Comparison of ENCODE assay signal across 2 cellular contexts in genomic region chr17:64938925-64939474, GRCh38.
A peak's percentile ranks its signal among the peaks of the same experiment; 100 is the strongest.
TF ChIP-seq lines count a peak whose summit lies in the region.

No MANE protein-coding gene starts in this region.

TF ChIP-seq in K562, 482 proteins besides CTCF, POLR2A, EP300 and RAD21 (continued from another document and continues in another):
- TF ChIP-seq HMGN3 (IDR thresholded peaks at IDR 0.05; ENCODE audit: borderline replicate concordance, extremely low read depth, insufficient read length, low read depth, low read length) (peak; percentile 22), PKNOX1 (IDR thresholded peaks at IDR 0.05) (no peak), ZNF165 (CRISPR knock-in tag; IDR thresholded peaks at IDR 0.05; ENCODE audit: borderline replicate concordance) (no peak), ZNF398 (CRISPR knock-in tag; IDR thresholded peaks at IDR 0.05) (no peak), SREBF1 (IDR thresholded peaks at IDR 0.05; ENCODE audit: borderline replicate concordance, low read depth, low read length) (no peak), BCOR (IDR thresholded peaks at IDR 0.05) (no peak), STAT5B (CRISPR knock-in tag; IDR thresholded peaks at IDR 0.05) (no peak), ATF1 (CRISPR knock-in tag; IDR thresholded peaks at IDR 0.05) (no peak), ATF1 (tag; IDR thresholded peaks at IDR 0.05) (0 out of 2 replicates have a peak, but pooled peaks have one; percentile 35), HDAC1 (IDR thresholded peaks at IDR 0.05) (no peak), ELF4 (CRISPR knock-in tag; IDR thresholded peaks at IDR 0.05) (no peak), SAFB (IDR thresholded peaks at IDR 0.05; ENCODE audit: borderline replicate concordance, low read depth, low read length) (no peak), ZC3H4 (CRISPR knock-in tag; IDR thresholded peaks at IDR 0.05; ENCODE audit: borderline replicate concordance) (no peak), MEF2A (IDR thresholded peaks at IDR 0.05; ENCODE audit: control insufficient read depth, low read depth, low read length) (no peak), TAF15 (IDR thresholded peaks at IDR 0.05; ENCODE audit: low read depth, low read length) (no peak), PCBP1 (IDR thresholded peaks at IDR 0.05; ENCODE audit: low read depth, low read length, poor library complexity, severe bottlenecking) (no peak)
- TF ChIP-seq, protein P1, sequence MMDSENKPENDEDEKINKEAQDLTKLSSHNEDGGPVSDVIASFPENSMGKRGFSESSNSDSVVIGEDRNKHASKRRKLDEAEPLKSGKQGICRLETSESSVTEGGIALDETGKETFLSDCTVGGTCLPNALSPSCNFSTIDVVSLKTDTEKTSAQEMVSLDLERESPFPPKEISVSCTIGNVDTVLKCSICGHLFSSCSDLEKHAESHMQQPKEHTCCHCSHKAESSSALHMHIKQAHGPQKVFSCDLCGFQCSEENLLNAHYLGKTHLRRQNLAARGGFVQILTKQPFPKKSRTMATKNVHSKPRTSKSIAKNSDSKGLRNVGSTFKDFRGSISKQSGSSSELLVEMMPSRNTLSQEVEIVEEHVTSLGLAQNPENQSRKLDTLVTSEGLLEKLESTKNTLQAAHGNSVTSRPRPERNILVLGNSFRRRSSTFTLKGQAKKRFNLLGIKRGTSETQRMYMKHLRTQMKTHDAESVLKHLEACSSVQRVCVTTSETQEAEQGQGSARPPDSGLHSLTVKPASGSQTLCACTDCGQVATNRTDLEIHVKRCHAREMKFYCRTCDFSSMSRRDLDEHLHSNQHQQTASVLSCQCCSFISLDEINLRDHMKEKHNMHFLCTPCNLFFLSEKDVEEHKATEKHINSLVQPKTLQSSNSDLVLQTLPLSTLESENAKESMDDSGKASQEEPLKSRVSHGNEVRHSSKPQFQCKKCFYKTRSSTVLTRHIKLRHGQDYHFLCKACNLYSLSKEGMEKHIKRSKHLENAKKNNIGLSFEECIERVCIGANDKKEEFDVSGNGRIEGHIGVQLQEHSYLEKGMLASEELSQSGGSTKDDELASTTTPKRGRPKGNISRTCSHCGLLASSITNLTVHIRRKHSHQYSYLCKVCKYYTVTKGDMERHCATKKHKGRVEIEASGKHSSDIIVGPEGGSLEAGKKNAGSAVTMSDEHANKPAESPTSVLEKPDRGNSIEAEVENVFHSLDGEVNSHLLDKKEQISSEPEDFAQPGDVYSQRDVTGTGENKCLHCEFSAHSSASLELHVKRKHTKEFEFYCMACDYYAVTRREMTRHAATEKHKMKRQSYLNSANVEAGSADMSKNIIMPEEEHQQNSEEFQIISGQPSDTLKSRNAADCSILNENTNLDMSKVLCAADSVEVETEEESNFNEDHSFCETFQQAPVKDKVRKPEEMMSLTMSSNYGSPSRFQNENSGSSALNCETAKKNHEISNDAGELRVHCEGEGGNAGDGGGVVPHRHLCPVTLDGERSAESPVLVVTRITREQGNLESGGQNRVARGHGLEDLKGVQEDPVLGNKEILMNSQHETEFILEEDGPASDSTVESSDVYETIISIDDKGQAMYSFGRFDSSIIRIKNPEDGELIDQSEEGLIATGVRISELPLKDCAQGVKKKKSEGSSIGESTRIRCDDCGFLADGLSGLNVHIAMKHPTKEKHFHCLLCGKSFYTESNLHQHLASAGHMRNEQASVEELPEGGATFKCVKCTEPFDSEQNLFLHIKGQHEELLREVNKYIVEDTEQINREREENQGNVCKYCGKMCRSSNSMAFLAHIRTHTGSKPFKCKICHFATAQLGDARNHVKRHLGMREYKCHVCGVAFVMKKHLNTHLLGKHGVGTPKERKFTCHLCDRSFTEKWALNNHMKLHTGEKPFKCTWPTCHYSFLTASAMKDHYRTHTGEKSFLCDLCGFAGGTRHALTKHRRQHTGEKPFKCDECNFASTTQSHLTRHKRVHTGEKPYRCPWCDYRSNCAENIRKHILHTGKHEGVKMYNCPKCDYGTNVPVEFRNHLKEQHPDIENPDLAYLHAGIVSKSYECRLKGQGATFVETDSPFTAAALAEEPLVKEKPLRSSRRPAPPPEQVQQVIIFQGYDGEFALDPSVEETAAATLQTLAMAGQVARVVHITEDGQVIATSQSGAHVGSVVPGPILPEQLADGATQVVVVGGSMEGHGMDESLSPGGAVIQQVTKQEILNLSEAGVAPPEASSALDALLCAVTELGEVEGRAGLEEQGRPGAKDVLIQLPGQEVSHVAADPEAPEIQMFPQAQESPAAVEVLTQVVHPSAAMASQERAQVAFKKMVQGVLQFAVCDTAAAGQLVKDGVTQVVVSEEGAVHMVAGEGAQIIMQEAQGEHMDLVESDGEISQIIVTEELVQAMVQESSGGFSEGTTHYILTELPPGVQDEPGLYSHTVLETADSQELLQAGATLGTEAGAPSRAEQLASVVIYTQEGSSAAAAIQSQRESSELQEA (IDR thresholded peaks at IDR 0.05; ENCODE audit: low read depth) = no peak

TF ChIP-seq in HepG2, 621 proteins besides CTCF, POLR2A, EP300 and RAD21 (continued from another document and continues in another):
- peak; percentile 26; the same call in 1 of the 2 replicates for TF ChIP-seq ZGPAT (CRISPR knock-in tag; IDR thresholded peaks at IDR 0.05)
- TF ChIP-seq SOX5 (CRISPR knock-in tag; IDR thresholded peaks at IDR 0.05; ENCODE audit: borderline replicate concordance) = no peak
- TF ChIP-seq, protein P2, sequence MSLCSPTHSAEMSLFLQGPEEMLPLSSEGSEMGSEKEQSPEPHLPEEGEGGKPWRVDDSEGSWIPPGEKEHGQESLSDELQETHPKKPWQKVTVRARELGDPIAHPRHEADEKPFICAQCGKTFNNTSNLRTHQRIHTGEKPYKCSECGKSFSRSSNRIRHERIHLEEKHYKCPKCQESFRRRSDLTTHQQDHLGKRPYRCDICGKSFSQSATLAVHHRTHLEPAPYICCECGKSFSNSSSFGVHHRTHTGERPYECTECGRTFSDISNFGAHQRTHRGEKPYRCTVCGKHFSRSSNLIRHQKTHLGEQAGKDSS (CRISPR knock-in tag; IDR thresholded peaks at IDR 0.05; ENCODE audit: borderline replicate concordance, low read depth) = no peak
- no peak for TF ChIP-seq ATF1 (CRISPR knock-in tag; IDR thresholded peaks at IDR 0.05)
- TF ChIP-seq MYC (CRISPR knock-in tag; IDR thresholded peaks at IDR 0.05; ENCODE audit: borderline replicate concordance) = no peak
- no peak for TF ChIP-seq USF2 (IDR thresholded peaks at IDR 0.05; ENCODE audit: low read depth, low read length)
- TF ChIP-seq USF2 (CRISPR knock-in tag; IDR thresholded peaks at IDR 0.05; ENCODE audit: borderline replicate concordance) = no peak
- TF ChIP-seq SMAD9 (CRISPR knock-in tag; IDR thresholded peaks at IDR 0.05) = no peak
- no peak for TF ChIP-seq ZNF446 (CRISPR knock-in tag; IDR thresholded peaks at IDR 0.05)
- peak; percentile 60; the same call in 1 of the 2 replicates for TF ChIP-seq ZNF839 (CRISPR knock-in tag; IDR thresholded peaks at IDR 0.05; ENCODE audit: borderline replicate concordance)
- no peak for TF ChIP-seq ZFP41 (CRISPR knock-in tag; IDR thresholded peaks at IDR 0.05; ENCODE audit: borderline replicate concordance)
- TF ChIP-seq ZFP91 (CRISPR knock-in tag; IDR thresholded peaks at IDR 0.05; ENCODE audit: borderline replicate concordance) = peak; percentile 56; the same call in 1 of the 2 replicates
- no peak for TF ChIP-seq DMAP1 (CRISPR knock-in tag; IDR thresholded peaks at IDR 0.05)
- no peak for TF ChIP-seq HHEX (CRISPR knock-in tag; IDR thresholded peaks at IDR 0.05)
- TF ChIP-seq KMT2A (CRISPR knock-in tag; IDR thresholded peaks at IDR 0.05) = 0 out of 2 replicates have a peak, but pooled peaks have one; percentile 25
- TF ChIP-seq, protein P3, sequence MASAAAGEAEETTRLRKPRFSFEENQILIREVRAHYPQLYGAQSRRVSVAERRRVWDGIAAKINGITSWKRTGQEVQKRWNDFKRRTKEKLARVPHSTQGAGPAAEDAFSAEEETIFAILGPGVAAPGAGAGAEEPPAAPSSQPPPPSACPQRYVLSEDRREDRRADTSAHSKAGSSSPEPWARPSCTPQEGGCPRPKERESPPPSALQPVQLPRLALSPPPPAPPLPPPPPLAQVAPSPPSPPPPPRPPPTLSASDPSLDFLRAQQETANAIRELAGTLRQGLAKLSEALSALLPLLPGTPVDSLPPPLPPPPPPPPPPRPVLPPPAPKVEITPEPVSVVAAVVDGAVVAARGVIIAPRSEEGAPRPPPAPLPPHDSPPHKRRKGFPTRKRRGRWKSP (CRISPR knock-in tag; IDR thresholded peaks at IDR 0.05) = no peak
- TF ChIP-seq MXD1 (CRISPR knock-in tag; IDR thresholded peaks at IDR 0.05) = 0 out of 2 replicates have a peak, but pooled peaks have one; percentile 24
- peak; percentile 44; the same call in 1 of the 2 replicates for TF ChIP-seq ZNF574 (CRISPR knock-in tag; IDR thresholded peaks at IDR 0.05)
- 0 out of 2 replicates have a peak, but pooled peaks have one; percentile 6 for TF ChIP-seq FOXA3 (CRISPR knock-in tag; IDR thresholded peaks at IDR 0.05)
- peak; percentile 53; the same call in 1 of the 2 replicates for TF ChIP-seq KDM5B (CRISPR knock-in tag; IDR thresholded peaks at IDR 0.05; ENCODE audit: borderline replicate concordance)
- TF ChIP-seq FOXK2 (IDR thresholded peaks at IDR 0.05) = no peak
- no peak for TF ChIP-seq TAF1 (CRISPR knock-in tag; IDR thresholded peaks at IDR 0.05)
- TF ChIP-seq PRPF4 (IDR thresholded peaks at IDR 0.05; ENCODE audit: low read depth, low read length, poor library complexity, severe bottlenecking) = no peak
- TF ChIP-seq RAD51 (IDR thresholded peaks at IDR 0.05; ENCODE audit: borderline replicate concordance) = no peak
- no peak for TF ChIP-seq ZNF256 (CRISPR knock-in tag; conservative IDR thresholded peaks at IDR 0.05)
- no peak for TF ChIP-seq ZMYM4 (CRISPR knock-in tag; IDR thresholded peaks at IDR 0.05)
- no peak for TF ChIP-seq ZNF879 (CRISPR knock-in tag; IDR thresholded peaks at IDR 0.05)
- TF ChIP-seq ZNF121 (CRISPR knock-in tag; IDR thresholded peaks at IDR 0.05) = no peak
- no peak for TF ChIP-seq ZIK1 (CRISPR knock-in tag; IDR thresholded peaks at IDR 0.05; ENCODE audit: borderline replicate concordance, low read depth)
- TF ChIP-seq ZNF138 (CRISPR knock-in tag; IDR thresholded peaks at IDR 0.05; ENCODE audit: low read depth) = no peak
- no peak for TF ChIP-seq KAT2B (IDR thresholded peaks at IDR 0.05; ENCODE audit: borderline replicate concordance, low read depth, low read length)
- no peak for TF ChIP-seq ZNF674 (CRISPR knock-in tag; IDR thresholded peaks at IDR 0.05; ENCODE audit: low read depth)
- no peak for TF ChIP-seq ZNF816 (CRISPR knock-in tag; IDR thresholded peaks at IDR 0.05; ENCODE audit: borderline replicate concordance)
- TF ChIP-seq PPARG (CRISPR knock-in tag; conservative IDR thresholded peaks at IDR 0.05) = 0 out of 2 replicates have a peak, but pooled peaks have one; percentile 17
- no peak for TF ChIP-seq SRSF4 (IDR thresholded peaks at IDR 0.05; ENCODE audit: low read depth, low read length, poor library complexity, severe bottlenecking)
- no peak for TF ChIP-seq SAP130 (CRISPR knock-in tag; IDR thresholded peaks at IDR 0.05; ENCODE audit: low read depth)
- TF ChIP-seq TEAD3 (CRISPR knock-in tag; optimal IDR thresholded peaks at IDR 0.05; ENCODE audit: borderline replicate concordance) = no peak
